ENCODE assay signal across 16 cellular contexts in the genomic region with DNA sequence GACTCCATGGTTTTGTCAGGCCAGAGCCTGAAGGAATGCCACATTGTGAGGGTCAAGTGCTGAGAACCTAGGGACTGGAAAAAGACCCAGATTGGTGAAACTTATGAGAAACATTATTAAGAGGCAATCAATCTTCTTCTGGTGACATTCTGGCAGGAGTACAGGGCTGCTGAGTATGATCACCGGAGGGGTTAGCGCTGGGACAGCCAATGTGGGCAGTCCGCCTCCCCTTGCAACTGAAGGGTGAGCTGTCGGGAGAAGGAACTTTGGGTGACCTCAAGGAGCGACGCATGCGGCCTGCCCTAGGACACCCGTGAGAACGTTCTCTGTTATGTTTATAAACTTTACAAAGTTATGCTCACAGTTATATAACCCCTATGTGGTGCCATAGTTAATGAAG.
"Had no signal": no experiment of that assay in that cellular context is flagged by ENCODE, and none has a peak within 500 bp of the region (broad histone marks: within the 10 kb centered on the region; RNA-seq: fewer than 3 reads in every experiment).

No MANE protein-coding gene starts in this region.

- H3K27me3 Mint-ChIP-seq: stimulated activated memory B cell treated with anti-CD40 and anti-IgM and Interleukin-4, amounts not matched to agents 10 μg/mL and 1 μg/mL and 100 μg/mL, for 72 hours had no signal

- H3K27me3 ChIP-seq: cardiac muscle cell, dorsolateral prefrontal cortex, right lobe of liver, transverse colon had no signal

- H3K9me3 Mint-ChIP-seq: activated T-helper 1 cell treated with anti-CD3 and anti-CD28 coated beads, Interleukin-12 subunit alpha, Interleukin-12 subunit beta, Interleukin-2, Interleukin-4 antibody, amounts not matched to agents 30 ng/mL and 10 ng/mL and 1 ng/mL, durations not matched to agents 14 hours and 24 hours and 36 hours; immature natural killer cell; stimulated activated memory B cell treated with anti-CD40 and anti-IgM and Interleukin-4, amounts not matched to agents 10 μg/mL and 1 μg/mL and 100 μg/mL, for 72 hours had no signal

- H3K4me1 ChIP-seq: prostate gland, right lobe of liver, transverse colon had no signal

- H3K36me3 ChIP-seq: cardiac muscle cell, prostate gland, right lobe of liver, transverse colon had no signal

- FAIRE-seq: colon had no signal

- DNase-seq: activated CD4-positive, alpha-beta T cell treated with anti-CD3 and anti-CD28 coated beads, Interleukin-2, amount 50 U/mL, for 48 hours; activated T-cell treated with anti-CD3 and anti-CD28 coated beads for 4 hours; dorsolateral prefrontal cortex; immature natural killer cell; left cardiac atrium; right lobe of liver; stimulated activated CD4-positive, alpha-beta T cell treated with anti-CD3 and anti-CD28 coated beads, Interleukin-4, amount 100 ng/mL, for 24 hours; SW 1271; T-helper 2 cell; transverse colon had no signal

- H3K36me3 Mint-ChIP-seq: activated naive CD8-positive, alpha-beta T cell; stimulated activated memory B cell treated with anti-CD40 and anti-IgM and Interleukin-4, amounts not matched to agents 10 μg/mL and 1 μg/mL and 100 μg/mL, for 72 hours had no signal

- H3K27ac ChIP-seq: cardiac muscle cell, dorsolateral prefrontal cortex, right lobe of liver, transverse colon had no signal

- H3K4me1 Mint-ChIP-seq: immature natural killer cell had no signal

- H3K4me3 ChIP-seq: cardiac muscle cell, dorsolateral prefrontal cortex, prostate gland, right lobe of liver, transverse colon had no signal

- ATAC-seq: left cardiac atrium; stimulated activated memory B cell treated with anti-CD40 and anti-IgM and Interleukin-4, amounts not matched to agents 10 μg/mL and 1 μg/mL and 100 μg/mL, for 72 hours had no signal

- H3K27ac Mint-ChIP-seq: activated naive CD8-positive, alpha-beta T cell; activated T-helper 1 cell treated with anti-CD3 and anti-CD28 coated beads, Interleukin-12 subunit alpha, Interleukin-12 subunit beta, Interleukin-2, Interleukin-4 antibody, amounts not matched to agents 30 ng/mL and 10 ng/mL and 1 ng/mL, durations not matched to agents 14 hours and 24 hours and 36 hours; immature natural killer cell; stimulated activated memory B cell treated with anti-CD40 and anti-IgM and Interleukin-4, amounts not matched to agents 10 μg/mL and 1 μg/mL and 100 μg/mL, for 72 hours had no signal

- H3K4me3 Mint-ChIP-seq: activated naive CD8-positive, alpha-beta T cell; activated T-helper 1 cell treated with anti-CD3 and anti-CD28 coated beads, Interleukin-12 subunit alpha, Interleukin-12 subunit beta, Interleukin-2, Interleukin-4 antibody, amounts not matched to agents 30 ng/mL and 10 ng/mL and 1 ng/mL, durations not matched to agents 14 hours and 24 hours and 36 hours; immature natural killer cell; stimulated activated memory B cell treated with anti-CD40 and anti-IgM and Interleukin-4, amounts not matched to agents 10 μg/mL and 1 μg/mL and 100 μg/mL, for 72 hours had no signal

- H3K9me3 ChIP-seq: prostate gland, right lobe of liver, transverse colon had no signal
